Comparison of ENCODE assay signal across 21 cellular contexts in genomic region chr2:95700554-95700953, GRCh38.
DNase-seq lines count a peak whose midpoint lies in the region; ATAC-seq lines count a peak whose summit lies in the region.
"Had no signal": no experiment of that assay in that cellular context is flagged by ENCODE, and none has a peak within 500 bp of the region (broad histone marks: within the 10 kb centered on the region; RNA-seq: fewer than 3 reads in every experiment).

No MANE protein-coding gene starts in this region.

- H3K27me3 Mint-ChIP-seq in memory B cell: peaks cover 17% of the 10 kb centered on the region

- no peaks in the 10 kb centered on the region for H3K36me3 Mint-ChIP-seq in memory B cell
- H3K36me3 Mint-ChIP-seq: naive B cell had no signal

- H3K9me3 Mint-ChIP-seq in memory B cell: no peaks in the 10 kb centered on the region
- H3K9me3 Mint-ChIP-seq: activated CD4-positive, alpha-beta T cell treated with anti-CD3 and anti-CD28 coated beads, Interleukin-2, amount 10 ng/mL, durations not matched to agents 7 days and 5 days; naive B cell had no signal

- H3K4me3 Mint-ChIP-seq in memory B cell: no peak overlapping the region
- H3K4me3 Mint-ChIP-seq: activated CD4-positive, alpha-beta T cell treated with anti-CD3 and anti-CD28 coated beads, Interleukin-2, amount 10 ng/mL, durations not matched to agents 7 days and 5 days; naive B cell had no signal

- no peaks in the 10 kb centered on the region for H3K4me1 Mint-ChIP-seq in memory B cell
- H3K4me1 Mint-ChIP-seq: activated CD4-positive, alpha-beta T cell treated with anti-CD3 and anti-CD28 coated beads, Interleukin-2, amount 10 ng/mL, durations not matched to agents 7 days and 5 days; naive B cell had no signal

- ATAC-seq in memory B cell (ENCODE audit: low read depth): peak; percentile 64
- ATAC-seq in HG03196 (IDR thresholded peaks at IDR 0.05; ENCODE audit: unreplicated experiment): no peak
- no peak for ATAC-seq in GM21576 (IDR thresholded peaks at IDR 0.05; ENCODE audit: unreplicated experiment)
- ATAC-seq: Panc1 had no signal

- no peak overlapping the region for H3K27ac Mint-ChIP-seq in memory B cell
- H3K27ac Mint-ChIP-seq: activated CD4-positive, alpha-beta T cell treated with anti-CD3 and anti-CD28 coated beads, Interleukin-2, amount 10 ng/mL, durations not matched to agents 7 days and 5 days; naive B cell had no signal

- DNase-seq in Ammon's horn (ENCODE audit: low spot score): peak; percentile 45
- peak; percentile 74 for DNase-seq in MV-4-11 (lab: John Stamatoyannopoulos, UW)
- peak; percentile 20 for DNase-seq in UCSD-AML1 (lab: John Stamatoyannopoulos, UW; ENCODE audit: unreplicated experiment)
- DNase-seq in memory B cell (ENCODE audit: low spot score in 2 of 2): no peak
- no peak for DNase-seq in stimulated activated CD8-positive, alpha-beta memory T cell treated with anti-CD3 and anti-CD28 coated beads, Interleukin-4, amount 100 ng/mL, for 48 hours
- no peak for DNase-seq in cerebellar cortex (ENCODE audit: low spot score)
- DNase-seq: activated CD4-positive, alpha-beta T cell treated with anti-CD3 and anti-CD28 coated beads, Interleukin-2, amount 10 ng/mL, durations not matched to agents 7 days and 5 days; activated CD8-positive, alpha-beta memory T cell treated with anti-CD3 and anti-CD28 coated beads, Interleukin-2, amount 50 U/mL, for 4 hours; activated gamma-delta T cell treated with Interleukin-2 at 50 U/mL for 16 hours; amniotic stem cell; caudate nucleus; DMS53; GOT3; naive B cell; NCI-H2029 treated with DMSO at 0.1 percent for 48 hours; NCI-H524; posterior cingulate gyrus; SW 1271 had no signal

Comparison
In these comparisons a context has a peak if more than half of its experiments do, and no peak if none do; other contexts are left out.
1. DNase-seq: peak in Ammon's horn (single experiment), MV-4-11 (single experiment) and UCSD-AML1 (single experiment); none in memory B cell (0 of 2), stimulated activated CD8-positive, alpha-beta memory T cell treated with anti-CD3 and anti-CD28 coated beads, Interleukin-4, amount 100 ng/mL, for 48 hours (single experiment) and cerebellar cortex (single experiment).